ENCODE assay signal across 16 cellular contexts in the genomic region with DNA sequence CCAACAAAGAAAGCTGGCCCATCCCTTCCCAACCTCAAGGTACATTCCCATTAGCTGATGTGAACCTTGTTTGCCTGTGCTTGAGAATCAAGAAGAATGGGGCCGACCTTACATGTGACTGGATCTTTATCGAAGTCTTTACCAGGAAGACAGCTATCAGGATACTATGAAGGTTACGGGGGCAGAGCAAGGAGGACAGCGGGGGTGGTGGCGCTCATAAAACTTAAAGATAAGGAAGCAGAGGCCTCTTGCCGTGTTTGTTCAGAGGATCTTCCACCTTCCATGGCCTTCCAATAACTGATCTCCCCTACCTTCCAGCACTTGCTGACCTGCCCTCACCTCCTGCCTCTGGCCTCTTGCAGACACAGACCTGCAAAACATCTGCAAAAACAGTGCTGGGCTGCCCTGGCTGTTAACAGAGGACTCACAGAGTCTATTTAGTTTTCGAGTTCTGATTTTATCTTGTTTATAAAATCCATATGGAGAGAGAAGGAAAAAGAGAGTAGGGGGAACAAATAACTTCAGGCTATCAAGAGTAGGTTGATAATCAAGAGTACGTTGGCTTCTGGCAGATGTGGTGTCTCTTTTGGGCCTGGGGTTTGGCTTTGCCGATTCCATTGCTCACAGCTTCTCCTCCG.
A peak's percentile ranks its signal among the peaks of the same experiment; 100 is the strongest.
DNase-seq lines count a peak whose midpoint lies in the region; ATAC-seq, FAIRE-seq and TF ChIP-seq lines count a peak whose summit lies in the region.
"Had no signal": no experiment of that assay in that cellular context is flagged by ENCODE, and none has a peak within 500 bp of the region (broad histone marks: within the 10 kb centered on the region; RNA-seq: fewer than 3 reads in every experiment).

No MANE protein-coding gene starts in this region.

- H3K36me3 Mint-ChIP-seq in nephron progenitor cell (ENCODE audit: low read depth), result no peaks in the 10 kb centered on the region
- H3K36me3 Mint-ChIP-seq: CD4-positive, alpha-beta memory T cell had no signal

- H3K27ac Mint-ChIP-seq in nephron progenitor cell, result peak overlapping the region; percentile 87
- H3K27ac Mint-ChIP-seq: B cell; CD4-positive, alpha-beta memory T cell had no signal

- WGBS in K562 (ENCODE audit: insufficient coverage, low coverage, missing lambda C conversion rate), result 3% methylated on average over 10 of the region's 10 CpGs

- H3K9me1 ChIP-seq in K562 (ENCODE audit: control insufficient read depth, insufficient read depth, low read length), result no peaks in the 10 kb centered on the region

- no peak for FAIRE-seq in K562 (lab: Jason Lieb, UNC)
- FAIRE-seq: A204.1, GM12878, H54 had no signal

- H4K20me1 ChIP-seq in K562 (replicated peaks; ENCODE audit: control insufficient read depth, insufficient read depth, low read length), result no peaks in the 10 kb centered on the region

- BruUV-seq in K562 (replicated peaks; lab: Mats Ljungman, UMichigan), result no TSS peak

- peak overlapping the region; percentile 23 for H3K4me2 ChIP-seq in K562 (ENCODE audit: insufficient read depth, low read length)

- TF ChIP-seq CTCF in K562 (IDR thresholded peaks at IDR 0.05 in 2 of 3, conservative IDR thresholded peaks at IDR 0.05 in 1 of 3; ENCODE audit: insufficient read depth in 2 of 3, low read depth in 1 of 3, low read length in 3 of 3) (no peak), nephron progenitor cell (IDR thresholded peaks at IDR 0.05) (no peak), GM13976 (IDR thresholded peaks at IDR 0.05; ENCODE audit: borderline replicate concordance, control extremely low read depth, extremely low read depth, insufficient read depth, missing control alignments) (no peak)

- peaks cover 10% of the 10 kb centered on the region for H3K4me1 Mint-ChIP-seq in nephron progenitor cell
- H3K4me1 Mint-ChIP-seq: B cell; CD4-positive, alpha-beta memory T cell had no signal

- peaks cover 10 to 28% of the 10 kb centered on the region in 2 experiments for H3K27me3 ChIP-seq in K562 (ENCODE audit: control insufficient read depth in 2 of 2, insufficient read depth in 2 of 2, low read length in 2 of 2)

- peaks cover 4% of the 10 kb centered on the region for H3K27me3 Mint-ChIP-seq in nephron progenitor cell (ENCODE audit: low read depth, poor library complexity)

- no peaks in the 10 kb centered on the region for H3K79me2 ChIP-seq in K562 (ENCODE audit: control insufficient read depth, insufficient read depth, low read length)

- no peaks in the 10 kb centered on the region for H3K9me3 Mint-ChIP-seq in nephron progenitor cell

- in situ Hi-C loops in K562 (cut with MboI) (no loop called here), GM13976 (cut with MboI; ENCODE audit: low sequenced_read_pairs, unreplicated experiment) (no loop called here)

- CTCF ChIA-PET in K562 (lab: Yijun Ruan, JAX; ENCODE audit: low intra/inter-chr PET ratio), result interaction anchor here (0.6 kb wide), 1 partner anchor 60 kb away, joined by 3 read pairs; no protein-coding TSS in a partner anchor

- peaks cover 3 to 14% of the 10 kb centered on the region in 2 experiments; a peak in 3 of 5 replicates for H3K4me1 ChIP-seq in K562 (replicated peaks in 1 of 2; ENCODE audit: control insufficient read depth in 2 of 2, insufficient read depth in 2 of 2, low read length in 2 of 2)

- no peak overlapping the region for H3K27ac ChIP-seq in K562 (ENCODE audit: extremely low read depth, low read depth, low read length)
- H3K27ac ChIP-seq: C4-2B, GM23248 had no signal

- no peaks in the 10 kb centered on the region for H3K36me3 ChIP-seq in K562 (ENCODE audit: control insufficient read depth, insufficient read depth, low read length)

- intact Hi-C loops in K562 (cut with micrococcal nuclease), result no loop called here

- no peaks in the 10 kb centered on the region for H3K9me3 ChIP-seq in K562 (replicated peaks; ENCODE audit: control insufficient read depth, insufficient read depth, low read depth, low read length)

- no peak overlapping the region for H3K4me3 ChIP-seq in K562
- H3K4me3 ChIP-seq: GM12878, GM23248 had no signal

- 0 out of 2 replicates have a peak overlapping the region, but pooled peaks have one; percentile 22 for H2AFZ ChIP-seq in K562 (ENCODE audit: low read depth, low read length)
- H2AFZ ChIP-seq: GM23248 had no signal

- TF ChIP-seq POLR2A in K562 (conservative IDR thresholded peaks at IDR 0.05), result no peak

- TF ChIP-seq RAD21 in K562 (CRISPR knock-in tag; conservative IDR thresholded peaks at IDR 0.05 in 1 of 2, IDR thresholded peaks at IDR 0.05 in 1 of 2), result no peak

- no peak for TF ChIP-seq EP300 in K562 (IDR thresholded peaks at IDR 0.05; ENCODE audit: low read length)

- ATAC-seq in K562 (peak; percentile 47), HG02970 (IDR thresholded peaks at IDR 0.05; ENCODE audit: low FRiP score, unreplicated experiment) (no peak), GM18511 (IDR thresholded peaks at IDR 0.05; ENCODE audit: unreplicated experiment) (no peak)
- ATAC-seq: GM12878, HCT116 had no signal

- H3K4me3 Mint-ChIP-seq in nephron progenitor cell, result no peak overlapping the region
- H3K4me3 Mint-ChIP-seq: B cell; CD4-positive, alpha-beta memory T cell had no signal

- POLR2A ChIA-PET in K562 (lab: Yijun Ruan, JAX), result interaction anchor here (1.8 kb wide), 1 partner anchor 9 kb away, joined by 3 read pairs; no protein-coding TSS in a partner anchor

- no peak overlapping the region for H3K9ac ChIP-seq in K562 (ENCODE audit: insufficient read depth in 1 of 2, low read depth in 2 of 2, low read length in 2 of 2)
- H3K9ac ChIP-seq: GM23248 had no signal

- DNase-seq in SK-N-DZ (ENCODE audit: low spot score) (peak; percentile 56), K562 (ENCODE audit: extremely low read depth in 1 of 4, low spot score in 3 of 4) (peak in 1 of 4 experiments; percentile 13), nephron progenitor cell (no peak), GM13976 (ENCODE audit: low spot score) (no peak), NCI-H1930 (lab: John Stamatoyannopoulos, UW) (no peak)
- DNase-seq: CD4-positive, alpha-beta memory T cell; DMS79; GM23248 had no signal

TF ChIP-seq in K562, 482 proteins besides CTCF, POLR2A, EP300 and RAD21 (continues in another document):
- TF ChIP-seq E2F3 (CRISPR knock-in tag; IDR thresholded peaks at IDR 0.05) (0 out of 2 replicates have a peak, but pooled peaks have one; percentile 5), JUND (IDR thresholded peaks at IDR 0.05; ENCODE audit: borderline replicate concordance, low read depth, low read length) (no peak), JUND (tag; IDR thresholded peaks at IDR 0.05; ENCODE audit: borderline replicate concordance, low read depth, low read length) (peak; percentile 45; the same call in 1 of the 3 replicates), GTF2A2 (tag; IDR thresholded peaks at IDR 0.05) (no peak), XRCC5 (IDR thresholded peaks at IDR 0.05; ENCODE audit: low read depth, low read length) (no peak)
- TF ChIP-seq, protein P1, sequence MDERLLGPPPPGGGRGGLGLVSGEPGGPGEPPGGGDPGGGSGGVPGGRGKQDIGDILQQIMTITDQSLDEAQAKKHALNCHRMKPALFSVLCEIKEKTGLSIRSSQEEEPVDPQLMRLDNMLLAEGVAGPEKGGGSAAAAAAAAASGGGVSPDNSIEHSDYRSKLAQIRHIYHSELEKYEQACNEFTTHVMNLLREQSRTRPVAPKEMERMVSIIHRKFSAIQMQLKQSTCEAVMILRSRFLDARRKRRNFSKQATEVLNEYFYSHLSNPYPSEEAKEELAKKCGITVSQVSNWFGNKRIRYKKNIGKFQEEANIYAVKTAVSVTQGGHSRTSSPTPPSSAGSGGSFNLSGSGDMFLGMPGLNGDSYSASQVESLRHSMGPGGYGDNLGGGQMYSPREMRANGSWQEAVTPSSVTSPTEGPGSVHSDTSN (CRISPR knock-in tag; IDR thresholded peaks at IDR 0.05; ENCODE audit: low read depth), result no peak
- TF ChIP-seq, protein P1 (tag; conservative IDR thresholded peaks at IDR 0.05; ENCODE audit: low read depth), result 0 out of 2 replicates have a peak, but pooled peaks have one; percentile 8
- TF ChIP-seq, protein P2, sequence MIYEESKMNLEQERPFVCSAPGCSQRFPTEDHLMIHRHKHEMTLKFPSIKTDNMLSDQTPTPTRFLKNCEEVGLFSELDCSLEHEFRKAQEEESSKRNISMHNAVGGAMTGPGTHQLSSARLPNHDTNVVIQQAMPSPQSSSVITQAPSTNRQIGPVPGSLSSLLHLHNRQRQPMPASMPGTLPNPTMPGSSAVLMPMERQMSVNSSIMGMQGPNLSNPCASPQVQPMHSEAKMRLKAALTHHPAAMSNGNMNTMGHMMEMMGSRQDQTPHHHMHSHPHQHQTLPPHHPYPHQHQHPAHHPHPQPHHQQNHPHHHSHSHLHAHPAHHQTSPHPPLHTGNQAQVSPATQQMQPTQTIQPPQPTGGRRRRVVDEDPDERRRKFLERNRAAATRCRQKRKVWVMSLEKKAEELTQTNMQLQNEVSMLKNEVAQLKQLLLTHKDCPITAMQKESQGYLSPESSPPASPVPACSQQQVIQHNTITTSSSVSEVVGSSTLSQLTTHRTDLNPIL (CRISPR knock-in tag; IDR thresholded peaks at IDR 0.05), result no peak
- TF ChIP-seq, protein P3, sequence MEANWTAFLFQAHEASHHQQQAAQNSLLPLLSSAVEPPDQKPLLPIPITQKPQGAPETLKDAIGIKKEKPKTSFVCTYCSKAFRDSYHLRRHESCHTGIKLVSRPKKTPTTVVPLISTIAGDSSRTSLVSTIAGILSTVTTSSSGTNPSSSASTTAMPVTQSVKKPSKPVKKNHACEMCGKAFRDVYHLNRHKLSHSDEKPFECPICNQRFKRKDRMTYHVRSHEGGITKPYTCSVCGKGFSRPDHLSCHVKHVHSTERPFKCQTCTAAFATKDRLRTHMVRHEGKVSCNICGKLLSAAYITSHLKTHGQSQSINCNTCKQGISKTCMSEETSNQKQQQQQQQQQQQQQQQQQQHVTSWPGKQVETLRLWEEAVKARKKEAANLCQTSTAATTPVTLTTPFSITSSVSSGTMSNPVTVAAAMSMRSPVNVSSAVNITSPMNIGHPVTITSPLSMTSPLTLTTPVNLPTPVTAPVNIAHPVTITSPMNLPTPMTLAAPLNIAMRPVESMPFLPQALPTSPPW (CRISPR knock-in tag; IDR thresholded peaks at IDR 0.05), result 0 out of 2 replicates have a peak, but pooled peaks have one; percentile 33
